Comparison of ENCODE assay signal across 18 cellular contexts in genomic region chr13:110226051-110226562, GRCh38.
A peak's percentile ranks its signal among the peaks of the same experiment; 100 is the strongest.
DNase-seq lines count a peak whose midpoint lies in the region; FAIRE-seq and TF ChIP-seq lines count a peak whose summit lies in the region.
"Had no signal": no experiment of that assay in that cellular context is flagged by ENCODE, and none has a peak within 500 bp of the region (broad histone marks: within the 10 kb centered on the region; RNA-seq: fewer than 3 reads in every experiment).

No MANE protein-coding gene starts in this region.

- H2AK5ac ChIP-seq in mesenchymal stem cell (ENCODE audit: low read length, severe bottlenecking) = no peak overlapping the region

- H3K4me1 ChIP-seq in mesenchymal stem cell (ENCODE audit: control insufficient read depth, insufficient read depth, low read depth, low read length) = peaks cover 31% of the 10 kb centered on the region
- peaks cover 13 to 75% (median 55%) of the 10 kb centered on the region in 5 donors for H3K4me1 ChIP-seq in subcutaneous abdominal adipose tissue (ENCODE audit: control insufficient read depth in 5 of 5, insufficient read depth in 5 of 5, low read length in 5 of 5)
- no peaks in the 10 kb centered on the region for H3K4me1 ChIP-seq in CD8-positive, alpha-beta memory T cell (ENCODE audit: insufficient read depth, low read length)
- H3K4me1 ChIP-seq: breast epithelium had no signal

- H3K36me3 ChIP-seq in brain microvascular endothelial cell (replicated peaks) (peaks cover 33% of the 10 kb centered on the region), mesenchymal stem cell (ENCODE audit: control insufficient read depth in 1 of 2, insufficient read depth in 2 of 2, low read depth in 1 of 2, low read length in 2 of 2) (peaks cover 0 to 30% of the 10 kb centered on the region in 2 experiments), subcutaneous abdominal adipose tissue (ENCODE audit: control insufficient read depth in 5 of 5, insufficient read depth in 5 of 5, low read length in 5 of 5) (peaks cover 0 to 16% (median 3%) of the 10 kb centered on the region in 5 donors)
- H3K36me3 ChIP-seq in CD8-positive, alpha-beta memory T cell (ENCODE audit: insufficient read depth, low read length) = no peaks in the 10 kb centered on the region
- H3K36me3 ChIP-seq: breast epithelium had no signal

- H3K27ac Mint-ChIP-seq in CD8-positive, alpha-beta memory T cell = no peak overlapping the region
- H3K27ac Mint-ChIP-seq: activated CD4-positive, alpha-beta memory T cell treated with anti-CD3 and anti-CD28 coated beads, Interleukin-2, amount 10 ng/mL, durations not matched to agents 7 days and 5 days; activated T-helper 17 cell treated with anti-CD3 and anti-CD28 coated beads, Interleukin-2, amount 50 U/mL, for 72 hours had no signal

- H3K79me1 ChIP-seq in mesenchymal stem cell (replicated peaks; ENCODE audit: low read length, poor library complexity, severe bottlenecking) = peaks cover 27% of the 10 kb centered on the region

- no peak overlapping the region for H3K4me3 Mint-ChIP-seq in CD8-positive, alpha-beta memory T cell
- H3K4me3 Mint-ChIP-seq: activated CD4-positive, alpha-beta memory T cell treated with anti-CD3 and anti-CD28 coated beads, Interleukin-2, amount 10 ng/mL, durations not matched to agents 7 days and 5 days; activated T-helper 17 cell treated with anti-CD3 and anti-CD28 coated beads, Interleukin-2, amount 50 U/mL, for 72 hours; neural crest cell had no signal

- H3K27ac ChIP-seq in brain microvascular endothelial cell = peak overlapping the region; percentile 36
- peak overlapping the region; percentile 33 for H3K27ac ChIP-seq in mesenchymal stem cell (ENCODE audit: low read length, poor library complexity, severe bottlenecking)
- H3K27ac ChIP-seq in subcutaneous abdominal adipose tissue (ENCODE audit: low read depth, low read length) = peak overlapping the region; percentile 93
- H3K27ac ChIP-seq in CD8-positive, alpha-beta memory T cell (ENCODE audit: low read depth, low read length) = no peak overlapping the region
- H3K27ac ChIP-seq: breast epithelium had no signal

- no peak overlapping the region for H2BK12ac ChIP-seq in mesenchymal stem cell (ENCODE audit: low read length in 2 of 2)

- H3K23ac ChIP-seq in mesenchymal stem cell (ENCODE audit: low read length in 2 of 2) = no peak overlapping the region

- POLR2A ChIA-PET in CD8-positive, alpha-beta memory T cell (lab: Charles Lee) = no interaction called here

- no peak overlapping the region for H4K8ac ChIP-seq in mesenchymal stem cell (ENCODE audit: low read length)

- FAIRE-seq in H54 (lab: Jason Lieb, UNC) (peak; percentile 80), GM19239 (lab: Jason Lieb, UNC) (no peak)
- FAIRE-seq: HTR-8/SVneo had no signal

- no peak for DNase-seq in H54 (ENCODE audit: insufficient read length, low spot score)
- peak; percentile 50 for DNase-seq in brain microvascular endothelial cell
- peak; percentile 77 for DNase-seq in mesenchymal stem cell
- no peak for DNase-seq in germinal center (ENCODE audit: low spot score)
- DNase-seq in CD8-positive, alpha-beta memory T cell = no peak
- DNase-seq in GM19239 (ENCODE audit: insufficient read length, low spot score) = no peak
- DNase-seq in pons (ENCODE audit: low spot score) = no peak
- DNase-seq: activated CD4-positive, alpha-beta memory T cell treated with anti-CD3 and anti-CD28 coated beads, Interleukin-2, amount 10 ng/mL, durations not matched to agents 7 days and 5 days; DMS53; hippocampal formation; MV-4-11; NCI-H2171 treated with DMSO at 0.1 percent for 48 hours; NK-92 treated with Interleukin-12 subunit alpha and Interleukin-12 subunit beta, amount 100 ng/mL, for 24 hours had no signal

- no peak overlapping the region for H3K4me2 ChIP-seq in mesenchymal stem cell (ENCODE audit: low read length, poor library complexity, severe bottlenecking)

- TF ChIP-seq POLR2A in H54 (IDR thresholded peaks at IDR 0.05; ENCODE audit: low read depth, low read length) = no peak

- no peaks in the 10 kb centered on the region for H3K27me3 ChIP-seq in brain microvascular endothelial cell (replicated peaks)
- H3K27me3 ChIP-seq in mesenchymal stem cell (ENCODE audit: control insufficient read depth in 1 of 2, insufficient read depth in 1 of 2, low read length in 2 of 2) = no peaks in the 10 kb centered on the region
- no peaks in the 10 kb centered on the region for H3K27me3 ChIP-seq in subcutaneous abdominal adipose tissue (ENCODE audit: control insufficient read depth in 5 of 5, insufficient read depth in 4 of 5, low read length in 5 of 5)
- H3K27me3 ChIP-seq in CD8-positive, alpha-beta memory T cell (ENCODE audit: insufficient read depth, low read length, poor library complexity, severe bottlenecking) = no peaks in the 10 kb centered on the region
- H3K27me3 ChIP-seq: breast epithelium had no signal

- peaks cover 0 to 4% of the 10 kb centered on the region in 2 donors for H3K27me3 Mint-ChIP-seq in CD8-positive, alpha-beta memory T cell

- no peak overlapping the region for H3K9ac ChIP-seq in mesenchymal stem cell (ENCODE audit: low read length)
- peak overlapping the region in 1 of 5 donors; percentile 24 for H3K9ac ChIP-seq in subcutaneous abdominal adipose tissue (ENCODE audit: low read length in 5 of 5)

- H3K9me3 ChIP-seq in mesenchymal stem cell (ENCODE audit: control insufficient read depth, low read length) (no peaks in the 10 kb centered on the region), subcutaneous abdominal adipose tissue (ENCODE audit: control insufficient read depth in 5 of 5, low read length in 5 of 5) (no peaks in the 10 kb centered on the region)
- no peaks in the 10 kb centered on the region for H3K9me3 ChIP-seq in CD8-positive, alpha-beta memory T cell (ENCODE audit: low read length)
- H3K9me3 ChIP-seq: breast epithelium had no signal

- CTCF ChIA-PET in CD8-positive, alpha-beta memory T cell (lab: Charles Lee) = no interaction called here

- in situ Hi-C loops in brain microvascular endothelial cell (cut with HindIII; ENCODE audit: low pct_ligation_motif_present, low sequenced_read_pairs) = no loop called here

- no peaks in the 10 kb centered on the region for H3K4me1 Mint-ChIP-seq in CD8-positive, alpha-beta memory T cell
- H3K4me1 Mint-ChIP-seq: activated CD4-positive, alpha-beta memory T cell treated with anti-CD3 and anti-CD28 coated beads, Interleukin-2, amount 10 ng/mL, durations not matched to agents 7 days and 5 days; activated T-helper 17 cell treated with anti-CD3 and anti-CD28 coated beads, Interleukin-2, amount 50 U/mL, for 72 hours had no signal

- H3K14ac ChIP-seq in mesenchymal stem cell (ENCODE audit: low read length in 2 of 2) = no peak overlapping the region

- no peak overlapping the region for H2AFZ ChIP-seq in mesenchymal stem cell (ENCODE audit: low read depth, low read length)

- H2BK120ac ChIP-seq in mesenchymal stem cell (ENCODE audit: low read depth, low read length) = no peak overlapping the region

- H3K9me3 Mint-ChIP-seq in CD8-positive, alpha-beta memory T cell = peaks cover 0 to 2% (median 0%) of the 10 kb centered on the region in 5 donors
- H3K9me3 Mint-ChIP-seq: activated CD4-positive, alpha-beta memory T cell treated with anti-CD3 and anti-CD28 coated beads, Interleukin-2, amount 10 ng/mL, durations not matched to agents 7 days and 5 days; activated T-helper 17 cell treated with anti-CD3 and anti-CD28 coated beads, Interleukin-2, amount 50 U/mL, for 72 hours; neural crest cell had no signal

- TF ChIP-seq CTCF in brain microvascular endothelial cell (IDR thresholded peaks at IDR 0.05; ENCODE audit: low read depth, low read length, missing control alignments) = no peak

- H3K4me3 ChIP-seq in brain microvascular endothelial cell (ENCODE audit: low read depth, low read length) (no peak overlapping the region), mesenchymal stem cell (ENCODE audit: insufficient read depth in 1 of 2, low read depth in 1 of 2, low read length in 2 of 2) (no peak overlapping the region), subcutaneous abdominal adipose tissue (ENCODE audit: low read depth in 1 of 5, low read length in 5 of 5) (no peak overlapping the region)
- H3K4me3 ChIP-seq in CD8-positive, alpha-beta memory T cell (ENCODE audit: low read length) = no peak overlapping the region
- H3K4me3 ChIP-seq: breast epithelium had no signal

- no peak overlapping the region for H2BK5ac ChIP-seq in mesenchymal stem cell (ENCODE audit: low read depth, low read length, poor library complexity, severe bottlenecking)

- H3K18ac ChIP-seq in mesenchymal stem cell (ENCODE audit: low read depth in 1 of 2, low read length in 2 of 2) = no peak overlapping the region

- no peak overlapping the region for H4K91ac ChIP-seq in mesenchymal stem cell (ENCODE audit: low read length)

- no peak overlapping the region for H3K4ac ChIP-seq in mesenchymal stem cell (ENCODE audit: low read depth in 1 of 2, low read length in 2 of 2)

- WGBS in mesenchymal stem cell = 9% methylated on average over 2 of the region's 2 CpGs

- no peaks in the 10 kb centered on the region for H3K36me3 Mint-ChIP-seq in CD8-positive, alpha-beta memory T cell

- H2BK15ac ChIP-seq in mesenchymal stem cell (ENCODE audit: low read depth, poor library complexity, severe bottlenecking) = no peak overlapping the region

Comparison
In these comparisons a context has a peak if more than half of its experiments do, and no peak if none do; other contexts are left out.
1. DNase-seq: peak in brain microvascular endothelial cell (single experiment) and mesenchymal stem cell (single experiment); none in H54 (single experiment), germinal center (single experiment), CD8-positive, alpha-beta memory T cell (0 of 5), GM19239 (single experiment) and pons (single experiment).